8 cellular contexts compared by ENCODE assay signal in the genomic region with DNA sequence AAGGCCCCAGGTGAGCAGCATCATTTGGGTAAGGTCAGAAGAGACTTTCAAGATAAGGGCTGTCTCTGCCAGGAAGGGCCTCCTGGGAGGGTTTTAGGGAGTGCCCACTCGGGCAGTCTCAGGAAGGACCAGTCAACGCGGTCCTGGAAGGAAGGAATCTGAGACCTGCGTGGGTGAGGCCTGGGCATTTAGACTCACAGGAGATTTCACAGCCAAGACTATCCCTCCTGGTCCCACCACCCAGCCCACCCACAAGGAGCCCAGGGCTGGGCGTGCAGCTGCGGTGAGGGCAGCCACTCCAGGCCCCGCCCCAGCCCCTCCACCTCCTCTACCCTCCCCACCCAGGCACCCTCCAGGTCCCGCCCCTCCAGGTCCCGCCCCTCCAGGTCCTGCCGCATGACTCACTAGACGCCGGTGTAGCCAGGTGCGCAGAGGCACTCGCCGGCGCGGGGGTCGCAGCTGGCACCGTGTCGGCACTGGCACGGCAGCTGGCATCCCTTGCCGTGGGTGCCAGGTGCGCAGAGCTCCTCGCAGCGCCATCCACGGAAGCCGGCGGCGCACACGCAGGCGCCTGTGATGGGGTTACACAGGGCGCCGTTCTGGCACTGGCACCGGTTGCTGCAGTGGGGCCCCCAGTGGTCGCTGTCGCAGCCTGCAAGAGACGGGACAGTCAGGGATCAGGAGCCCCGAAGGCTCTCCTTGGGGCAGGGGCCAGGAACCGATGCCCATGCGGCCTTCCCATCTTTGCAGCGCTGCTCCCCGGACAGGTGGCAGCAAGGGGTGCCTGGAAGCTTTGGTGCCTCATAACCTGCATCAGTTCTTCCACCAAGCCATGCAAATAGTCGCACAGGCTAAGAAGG.
DNase-seq lines count a peak whose midpoint lies in the region; ATAC-seq and TF ChIP-seq lines count a peak whose summit lies in the region.

No MANE protein-coding gene starts in this region.

- peaks cover 45% of the 10 kb centered on the region for H3K27me3 ChIP-seq in smooth muscle cell (ENCODE audit: low read depth)

- peak; percentile 6 to 48 (median 33) for DNase-seq in activated CD4-positive, CD25-positive, alpha-beta regulatory T cell (lab: John Stamatoyannopoulos, UW)
- no peak for DNase-seq in activated CD4-positive, CD25-positive, alpha-beta regulatory T cell treated with anti-CD3 and anti-CD28 coated beads, Interleukin-2, amount 50 U/mL, for 72 hours
- DNase-seq in NCI-H1694 treated with DMSO at 0.1 percent for 48 hours (lab: John Stamatoyannopoulos, UW) (peak; percentile 18), globus pallidus (ENCODE audit: low spot score) (peak; percentile 11), smooth muscle cell (lab: John Stamatoyannopoulos, UW; ENCODE audit: unreplicated experiment) (no peak), SW 1271 (lab: John Stamatoyannopoulos, UW) (no peak)
- peak; percentile 44 for DNase-seq in activated CD8-positive, alpha-beta memory T cell treated with anti-CD3 and anti-CD28 coated beads, Interleukin-2, amount 50 U/mL, for 1 hour (ENCODE audit: extremely low read depth)

- H3K4me1 ChIP-seq in smooth muscle cell (ENCODE audit: low read depth): peaks cover 3% of the 10 kb centered on the region

- H3K4me2 ChIP-seq in smooth muscle cell: peak overlapping the region; percentile 76

- no peak for ATAC-seq in HG03095 (IDR thresholded peaks at IDR 0.05; ENCODE audit: unreplicated experiment)

- no peak overlapping the region for H3K9ac ChIP-seq in smooth muscle cell (ENCODE audit: low read depth)

- no peak overlapping the region for H2AFZ ChIP-seq in smooth muscle cell (ENCODE audit: low read depth)

- peak overlapping the region; percentile 34 for H3K4me3 ChIP-seq in smooth muscle cell

- H3K9me3 ChIP-seq in smooth muscle cell (replicated peaks; ENCODE audit: low read depth): no peaks in the 10 kb centered on the region

- no peaks in the 10 kb centered on the region for H3F3A ChIP-seq in smooth muscle cell (ENCODE audit: low read depth)

- no peak overlapping the region for H3K27ac ChIP-seq in smooth muscle cell (ENCODE audit: low read depth)

- peak; percentile 10 for TF ChIP-seq CTCF in smooth muscle cell (IDR thresholded peaks at IDR 0.05; ENCODE audit: borderline replicate concordance, insufficient read depth, poor library complexity, severe bottlenecking)

- H3K36me3 ChIP-seq in smooth muscle cell (ENCODE audit: low read depth): no peaks in the 10 kb centered on the region

- 9% methylated on average over 35 of the region's 43 CpGs for WGBS in smooth muscle cell (ENCODE audit: low lambda C conversion rate)

- H4K20me1 ChIP-seq in smooth muscle cell (ENCODE audit: low read depth): no peaks in the 10 kb centered on the region

- H3K79me2 ChIP-seq in smooth muscle cell (ENCODE audit: low read depth): no peaks in the 10 kb centered on the region

Comparison
In these comparisons a context has a peak if more than half of its experiments do, and no peak if none do; other contexts are left out.
1. DNase-seq: peak in activated CD4-positive, CD25-positive, alpha-beta regulatory T cell (4 of 4), NCI-H1694 treated with DMSO at 0.1 percent for 48 hours (single experiment), activated CD8-positive, alpha-beta memory T cell treated with anti-CD3 and anti-CD28 coated beads, Interleukin-2, amount 50 U/mL, for 1 hour (single experiment) and globus pallidus (single experiment); none in activated CD4-positive, CD25-positive, alpha-beta regulatory T cell treated with anti-CD3 and anti-CD28 coated beads, Interleukin-2, amount 50 U/mL, for 72 hours (single experiment), smooth muscle cell (single experiment) and SW 1271 (0 of 2).